In genomic region chr19:48713864-48714755, GRCh38 we compare ENCODE assay signal across 8 cellular contexts. TPM values are rescaled to one million over a fixed set of nuclear protein-coding genes. Genes with fewer than 3 reads are reported as not detected.
DNase-seq lines count a peak whose midpoint lies in the region; ATAC-seq and TF ChIP-seq lines count a peak whose summit lies in the region.

No MANE protein-coding gene starts in this region.

- H3K4me3 ChIP-seq in Peyer's patch: peak overlapping the region; percentile 62 to 72 (median 67)
- H3K4me3 ChIP-seq in fibroblast of lung (replicated peaks in 1 of 4; ENCODE audit: control extremely low read depth in 1 of 4, insufficient read depth in 1 of 4, low read depth in 3 of 4, low read length in 4 of 4): peak overlapping the region; percentile 71 to 87 (median 82)

- peak overlapping the region; percentile 78 for H2AFZ ChIP-seq in fibroblast of lung (ENCODE audit: low read length)

- peak in 1 of 6 experiments; percentile 4 for TF ChIP-seq CTCF in Peyer's patch (IDR thresholded peaks at IDR 0.05)
- TF ChIP-seq CTCF in fibroblast of lung (conservative IDR thresholded peaks at IDR 0.05 in 1 of 2, IDR thresholded peaks at IDR 0.05 in 1 of 2; ENCODE audit: low read depth in 1 of 2, low read length in 2 of 2): no peak

- H3K79me2 ChIP-seq in fibroblast of lung (ENCODE audit: control insufficient read depth, insufficient read depth, low read length): no peaks in the 10 kb centered on the region

- H4K20me1 ChIP-seq in fibroblast of lung (ENCODE audit: control insufficient read depth, extremely low read depth, insufficient read depth, low read length): no peaks in the 10 kb centered on the region

- peak; percentile 79 to 92 for TF ChIP-seq POLR2A in Peyer's patch (IDR thresholded peaks at IDR 0.05)

- intact Hi-C loops in activated T-helper 1 cell treated with anti-CD3 and anti-CD28 coated beads, Interleukin-12 subunit alpha, Interleukin-12 subunit beta, Interleukin-2, Interleukin-4 antibody, amounts not matched to agents 30 ng/mL and 10 ng/mL and 1 ng/mL, durations not matched to agents 14 hours and 24 hours and 36 hours (cut with micrococcal nuclease): loop anchor here (1.0 to 10.0 kb wide), 11 partner anchors 11 to 931 kb away; partner anchors contain the start of genes CA11, CYTH2, EMP3 and NUCB1

- peak overlapping the region; percentile 77 to 93 (median 86) for H3K27ac ChIP-seq in Peyer's patch
- peak overlapping the region; percentile 67 for H3K27ac ChIP-seq in fibroblast of lung (ENCODE audit: insufficient read depth, low read length)

- H3K9me3 Mint-ChIP-seq in activated T-helper 1 cell treated with anti-CD3 and anti-CD28 coated beads, Interleukin-12 subunit alpha, Interleukin-12 subunit beta, Interleukin-2, Interleukin-4 antibody, amounts not matched to agents 30 ng/mL and 10 ng/mL and 1 ng/mL, durations not matched to agents 14 hours and 24 hours and 36 hours: no peaks in the 10 kb centered on the region
- H3K9me3 Mint-ChIP-seq in naive B cell: no peaks in the 10 kb centered on the region
- no peaks in the 10 kb centered on the region for H3K9me3 Mint-ChIP-seq in stimulated activated effector memory CD8-positive, alpha-beta T cell treated with anti-CD3 and anti-CD28 coated beads, Interleukin-12 subunit alpha, Interleukin-12 subunit beta, amount 100 ng/mL, for 72 hours

- H3K4me1 Mint-ChIP-seq in activated T-helper 1 cell treated with anti-CD3 and anti-CD28 coated beads, Interleukin-12 subunit alpha, Interleukin-12 subunit beta, Interleukin-2, Interleukin-4 antibody, amounts not matched to agents 30 ng/mL and 10 ng/mL and 1 ng/mL, durations not matched to agents 14 hours and 24 hours and 36 hours (ENCODE audit: low read depth): peaks cover 8% of the 10 kb centered on the region
- H3K4me1 Mint-ChIP-seq in naive B cell: peaks cover 15 to 32% (median 28%) of the 10 kb centered on the region in 3 donors
- peaks cover 23% of the 10 kb centered on the region for H3K4me1 Mint-ChIP-seq in stimulated activated effector memory CD8-positive, alpha-beta T cell treated with anti-CD3 and anti-CD28 coated beads, Interleukin-12 subunit alpha, Interleukin-12 subunit beta, amount 100 ng/mL, for 72 hours

- peaks cover 1% of the 10 kb centered on the region for H3K27me3 Mint-ChIP-seq in activated T-helper 1 cell treated with anti-CD3 and anti-CD28 coated beads, Interleukin-12 subunit alpha, Interleukin-12 subunit beta, Interleukin-2, Interleukin-4 antibody, amounts not matched to agents 30 ng/mL and 10 ng/mL and 1 ng/mL, durations not matched to agents 14 hours and 24 hours and 36 hours (ENCODE audit: insufficient read depth)
- H3K27me3 Mint-ChIP-seq in naive B cell: no peaks in the 10 kb centered on the region

- H3K9ac ChIP-seq in fibroblast of lung (ENCODE audit: insufficient read depth, low read length): peak overlapping the region; percentile 52

- H3K4me2 ChIP-seq in fibroblast of lung (ENCODE audit: extremely low read depth, insufficient read depth, low read length): peak overlapping the region; percentile 94

- ATAC-seq in GM21737 (IDR thresholded peaks at IDR 0.05; ENCODE audit: unreplicated experiment): peak; percentile 85
- peak; percentile 91 to 92 for ATAC-seq in naive B cell (ENCODE audit: low read depth in 2 of 2)
- peak; percentile 94 for ATAC-seq in stimulated activated effector memory CD8-positive, alpha-beta T cell treated with anti-CD3 and anti-CD28 coated beads, Interleukin-12 subunit alpha, Interleukin-12 subunit beta, amount 100 ng/mL, for 72 hours

- DNase-seq in DMS79 (lab: John Stamatoyannopoulos, UW): peak; percentile 99
- DNase-seq in KG1 (lab: John Stamatoyannopoulos, UW): peak; percentile 100
- DNase-seq in Peyer's patch: peak; percentile 98 to 100 (median 100)
- DNase-seq in activated T-helper 1 cell treated with anti-CD3 and anti-CD28 coated beads, Interleukin-12 subunit alpha, Interleukin-12 subunit beta, Interleukin-2, Interleukin-4 antibody, amounts not matched to agents 30 ng/mL and 10 ng/mL and 1 ng/mL, durations not matched to agents 14 hours and 24 hours and 36 hours (ENCODE audit: low spot score): peak; percentile 98
- DNase-seq in fibroblast of lung (ENCODE audit: low read depth in 2 of 2): peak; percentile 99
- DNase-seq in naive B cell: peak; percentile 96
- peak; percentile 94 to 98 for DNase-seq in stimulated activated effector memory CD8-positive, alpha-beta T cell treated with anti-CD3 and anti-CD28 coated beads, Interleukin-12 subunit alpha, Interleukin-12 subunit beta, amount 100 ng/mL, for 72 hours (ENCODE audit: low spot score in 2 of 2)

- H3K36me3 ChIP-seq in Peyer's patch (no peaks in the 10 kb centered on the region), fibroblast of lung (ENCODE audit: control insufficient read depth, insufficient read depth, low read length) (no peaks in the 10 kb centered on the region)

- H3K9me3 ChIP-seq in Peyer's patch: no peaks in the 10 kb centered on the region
- H3K9me3 ChIP-seq in fibroblast of lung (ENCODE audit: control insufficient read depth, insufficient read depth, low read depth, low read length): no peaks in the 10 kb centered on the region

- peak overlapping the region; percentile 80 for H3K4me3 Mint-ChIP-seq in activated T-helper 1 cell treated with anti-CD3 and anti-CD28 coated beads, Interleukin-12 subunit alpha, Interleukin-12 subunit beta, Interleukin-2, Interleukin-4 antibody, amounts not matched to agents 30 ng/mL and 10 ng/mL and 1 ng/mL, durations not matched to agents 14 hours and 24 hours and 36 hours
- H3K4me3 Mint-ChIP-seq in naive B cell: peak overlapping the region; percentile 78 to 95 (median 92)
- peak overlapping the region; percentile 79 for H3K4me3 Mint-ChIP-seq in stimulated activated effector memory CD8-positive, alpha-beta T cell treated with anti-CD3 and anti-CD28 coated beads, Interleukin-12 subunit alpha, Interleukin-12 subunit beta, amount 100 ng/mL, for 72 hours

- H3K4me1 ChIP-seq in Peyer's patch (peaks cover 0 to 40% (median 14%) of the 10 kb centered on the region in 4 donors), fibroblast of lung (ENCODE audit: control insufficient read depth, extremely low read depth, insufficient read depth, low read length) (peaks cover 11% of the 10 kb centered on the region)

- peak overlapping the region; percentile 83 for H3K27ac Mint-ChIP-seq in activated T-helper 1 cell treated with anti-CD3 and anti-CD28 coated beads, Interleukin-12 subunit alpha, Interleukin-12 subunit beta, Interleukin-2, Interleukin-4 antibody, amounts not matched to agents 30 ng/mL and 10 ng/mL and 1 ng/mL, durations not matched to agents 14 hours and 24 hours and 36 hours
- peak overlapping the region in 3 of 6 donors; percentile 50 to 78 (median 61) for H3K27ac Mint-ChIP-seq in naive B cell
- H3K27ac Mint-ChIP-seq in stimulated activated effector memory CD8-positive, alpha-beta T cell treated with anti-CD3 and anti-CD28 coated beads, Interleukin-12 subunit alpha, Interleukin-12 subunit beta, amount 100 ng/mL, for 72 hours: peak overlapping the region; percentile 85

- H3K36me3 Mint-ChIP-seq in activated T-helper 1 cell treated with anti-CD3 and anti-CD28 coated beads, Interleukin-12 subunit alpha, Interleukin-12 subunit beta, Interleukin-2, Interleukin-4 antibody, amounts not matched to agents 30 ng/mL and 10 ng/mL and 1 ng/mL, durations not matched to agents 14 hours and 24 hours and 36 hours (ENCODE audit: low read depth): no peaks in the 10 kb centered on the region
- H3K36me3 Mint-ChIP-seq in naive B cell: no peaks in the 10 kb centered on the region
- H3K36me3 Mint-ChIP-seq in stimulated activated effector memory CD8-positive, alpha-beta T cell treated with anti-CD3 and anti-CD28 coated beads, Interleukin-12 subunit alpha, Interleukin-12 subunit beta, amount 100 ng/mL, for 72 hours: no peaks in the 10 kb centered on the region

- H3K27me3 ChIP-seq in Peyer's patch (no peaks in the 10 kb centered on the region), fibroblast of lung (ENCODE audit: control insufficient read depth, insufficient read depth, low read length) (no peaks in the 10 kb centered on the region)

RNA-seq across cellular contexts. Expression of gene MAMSTR, which starts 5.4 kb away (rescaled TPM):
- total RNA-seq in Peyer's patch (1 to 10 TPM in 1 of 4 donors, under 1 TPM in 1, not detected in 2; 0.70 to 1.1 TPM), fibroblast of lung (0.51 and 0.99 TPM in 2 replicates)
- 1.4 and 1.7 TPM in 2 replicates for total RNA-seq in activated T-helper 1 cell treated with anti-CD3 and anti-CD28 coated beads, Interleukin-12 subunit alpha, Interleukin-12 subunit beta, Interleukin-2, Interleukin-4 antibody, amounts not matched to agents 30 ng/mL and 10 ng/mL and 1 ng/mL, durations not matched to agents 14 hours and 24 hours and 36 hours
- polyA plus RNA-seq in fibroblast of lung (0.84 and 1.8 TPM in 2 replicates), naive B cell (ENCODE audit: low read depth in 6 of 6) (under 1 TPM in 5 of 6 donors, not detected in 1; 0.21 to 0.70 (median 0.31) TPM)
- polyA plus RNA-seq in fibroblast of lung (2012): 2.9 and 6.0 TPM in 2 replicates
- 6.6 and 14.4 TPM in 2 replicates for polyA minus RNA-seq in fibroblast of lung (ENCODE audit: low replicate concordance)

RNA-seq across cellular contexts. Expression of gene FUT2, which starts 18.3 kb away (rescaled TPM):
- total RNA-seq in Peyer's patch (10 to 100 TPM; 11.6 to 91.6 (median 53.8) TPM), fibroblast of lung (under 0.01 TPM in 1 of 2 replicates, not detected in the other)
- not detected in 2 replicates for total RNA-seq in activated T-helper 1 cell treated with anti-CD3 and anti-CD28 coated beads, Interleukin-12 subunit alpha, Interleukin-12 subunit beta, Interleukin-2, Interleukin-4 antibody, amounts not matched to agents 30 ng/mL and 10 ng/mL and 1 ng/mL, durations not matched to agents 14 hours and 24 hours and 36 hours
- polyA plus RNA-seq in fibroblast of lung (not detected in 2 replicates), naive B cell (ENCODE audit: low read depth in 6 of 6) (under 1 TPM in 3 of 6 donors, not detected in 3; 0.11 to 0.26 (median 0.17) TPM)
- 0.15 and 0.30 TPM in 2 replicates for polyA plus RNA-seq in fibroblast of lung (2012)
- not detected in 2 replicates for polyA minus RNA-seq in fibroblast of lung (ENCODE audit: low replicate concordance)

RNA-seq across cellular contexts. Expression of gene RASIP1, which starts 26.3 kb away (rescaled TPM):
- total RNA-seq in Peyer's patch: 1 to 10 TPM; 1.8 to 6.6 (median 3.4) TPM
- 0.44 and 0.88 TPM in 2 replicates for total RNA-seq in activated T-helper 1 cell treated with anti-CD3 and anti-CD28 coated beads, Interleukin-12 subunit alpha, Interleukin-12 subunit beta, Interleukin-2, Interleukin-4 antibody, amounts not matched to agents 30 ng/mL and 10 ng/mL and 1 ng/mL, durations not matched to agents 14 hours and 24 hours and 36 hours
- total RNA-seq in fibroblast of lung: 0.99 and 1.5 TPM in 2 replicates
- 1.2 and 1.6 TPM in 2 replicates for polyA plus RNA-seq in fibroblast of lung
- polyA plus RNA-seq in fibroblast of lung (2012): 1.3 and 1.5 TPM in 2 replicates
- polyA minus RNA-seq in fibroblast of lung (ENCODE audit: low replicate concordance): 3.3 and 3.7 TPM in 2 replicates
- under 1 TPM in 1 of 6 donors, not detected in 5; 0.48 TPM for polyA plus RNA-seq in naive B cell (ENCODE audit: low read depth in 6 of 6)

RNA-seq across cellular contexts. Expression of gene IZUMO1, which starts 32.6 kb away (rescaled TPM):
- total RNA-seq in Peyer's patch: not detected
- 0.37 TPM in 1 of 2 replicates, not detected in the other for total RNA-seq in activated T-helper 1 cell treated with anti-CD3 and anti-CD28 coated beads, Interleukin-12 subunit alpha, Interleukin-12 subunit beta, Interleukin-2, Interleukin-4 antibody, amounts not matched to agents 30 ng/mL and 10 ng/mL and 1 ng/mL, durations not matched to agents 14 hours and 24 hours and 36 hours
- total RNA-seq in fibroblast of lung: not detected in 2 replicates
- not detected in 2 replicates for polyA plus RNA-seq in fibroblast of lung
- not detected in 2 replicates for polyA plus RNA-seq in fibroblast of lung (2012)
- not detected in 2 replicates for polyA minus RNA-seq in fibroblast of lung (ENCODE audit: low replicate concordance)
- not detected for polyA plus RNA-seq in naive B cell (ENCODE audit: low read depth in 6 of 6)

RNA-seq across cellular contexts. Expression of gene FUT1, which starts 38.3 kb away (rescaled TPM):
- total RNA-seq in Peyer's patch (1 to 10 TPM in 1 of 4 donors, under 1 TPM in 3; 0.38 to 1.2 (median 0.68) TPM), fibroblast of lung (under 0.01 and 0.17 TPM in 2 replicates)
- 0.54 and 0.57 TPM in 2 replicates for total RNA-seq in activated T-helper 1 cell treated with anti-CD3 and anti-CD28 coated beads, Interleukin-12 subunit alpha, Interleukin-12 subunit beta, Interleukin-2, Interleukin-4 antibody, amounts not matched to agents 30 ng/mL and 10 ng/mL and 1 ng/mL, durations not matched to agents 14 hours and 24 hours and 36 hours
- polyA plus RNA-seq in fibroblast of lung (0.02 and 0.06 TPM in 2 replicates), naive B cell (ENCODE audit: low read depth in 6 of 6) (not detected)
- polyA plus RNA-seq in fibroblast of lung (2012): 0.06 TPM in 1 of 2 replicates, not detected in the other
- polyA minus RNA-seq in fibroblast of lung (ENCODE audit: low replicate concordance): 0.07 TPM in 1 of 2 replicates, not detected in the other

Comparison
In these comparisons a context has a peak if more than half of its experiments do, and no peak if none do; other contexts are left out.
1. Peak in every context shown above with its lines: DNase-seq, ATAC-seq, H3K4me3 ChIP-seq and H3K27ac ChIP-seq.
2. RNA of gene FUT2, which starts 18.3 kb away (total RNA-seq): 11.6 to 91.6 TPM in Peyer's patch; not detected in activated T-helper 1 cell treated with anti-CD3 and anti-CD28 coated beads, Interleukin-12 subunit alpha, Interleukin-12 subunit beta, Interleukin-2, Interleukin-4 antibody, amounts not matched to agents 30 ng/mL and 10 ng/mL and 1 ng/mL, durations not matched to agents 14 hours and 24 hours and 36 hours and under 0.01 TPM in fibroblast of lung; every median in the first group is over 10 times any median in the second.